In the genomic region with DNA sequence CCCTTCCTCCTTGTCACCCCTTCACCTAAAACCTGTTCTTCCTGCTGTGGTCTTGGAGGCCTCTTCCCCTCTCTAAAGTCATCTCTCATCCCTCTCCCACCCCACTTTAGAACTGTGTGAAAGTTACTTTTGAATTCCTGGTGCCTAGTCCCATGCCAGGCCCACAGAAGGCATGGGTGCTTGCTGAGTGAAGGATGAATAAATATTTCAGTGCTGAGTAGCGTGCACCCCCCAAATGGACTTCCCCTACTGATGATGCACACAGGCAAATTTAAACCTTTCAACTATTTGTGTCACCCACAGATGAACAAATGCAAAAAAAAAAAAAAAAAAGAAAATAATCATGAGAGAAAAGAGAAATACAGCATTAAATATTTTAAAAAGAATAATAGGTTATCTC, we compare ENCODE assay signal across 23 cellular contexts. TPM values are rescaled to one million over a fixed set of nuclear protein-coding genes. Genes with fewer than 3 reads are reported as not detected.
DNase-seq lines count a peak whose midpoint lies in the region; ATAC-seq, FAIRE-seq and TF ChIP-seq lines count a peak whose summit lies in the region.
"Had no signal": no experiment of that assay in that cellular context is flagged by ENCODE, and none has a peak within 500 bp of the region (broad histone marks: within the 10 kb centered on the region; RNA-seq: fewer than 3 reads in every experiment).

No MANE protein-coding gene starts in this region.

- TF ChIP-seq POLR2A in endothelial cell of umbilical vein (IDR thresholded peaks at IDR 0.05; ENCODE audit: low read depth, low read length), result no peak
- TF ChIP-seq POLR2A in erythroblast (IDR thresholded peaks at IDR 0.05; ENCODE audit: low read length), result no peak

- H3K9me3 ChIP-seq in mammary epithelial cell (replicated peaks; ENCODE audit: insufficient read depth, low read length) (no peaks in the 10 kb centered on the region), OCI-LY7 (ENCODE audit: low read length) (no peaks in the 10 kb centered on the region), endothelial cell of umbilical vein (replicated peaks; ENCODE audit: control insufficient read depth, insufficient read depth, low read length) (no peaks in the 10 kb centered on the region)
- H3K9me3 ChIP-seq: adrenal gland, Caco-2, pancreas, SJCRH30, stomach, thyroid gland had no signal

- BruUV-seq in mammary epithelial cell (replicated peaks; lab: Mats Ljungman, UMichigan) (no TSS peak), MCF 10A (replicated peaks; lab: Mats Ljungman, UMichigan) (no TSS peak), OCI-LY7 (replicated peaks; lab: Mats Ljungman, UMichigan) (no TSS peak), endothelial cell of umbilical vein (replicated peaks; lab: Mats Ljungman, UMichigan) (no TSS peak)

- no peaks in the 10 kb centered on the region for H3K36me3 ChIP-seq in mammary epithelial cell (ENCODE audit: insufficient read depth, low read length)
- H3K36me3 ChIP-seq in OCI-LY7 (ENCODE audit: insufficient read depth, low read length), result no peaks in the 10 kb centered on the region
- no peaks in the 10 kb centered on the region for H3K36me3 ChIP-seq in endothelial cell of umbilical vein (ENCODE audit: control insufficient read depth in 2 of 2, extremely low read depth in 1 of 2, insufficient read depth in 2 of 2, low read length in 2 of 2)
- H3K36me3 ChIP-seq: adrenal gland, brain microvascular endothelial cell, pancreas, SJCRH30, thyroid gland had no signal

- peaks cover 71% of the 10 kb centered on the region for H3K27me3 Mint-ChIP-seq in MCF 10A (ENCODE audit: insufficient read depth, unreplicated experiment)

- dilution Hi-C loops in mammary epithelial cell (cut with HindIII; ENCODE audit: low sequenced_read_pairs) (no loop called here), endothelial cell of umbilical vein (cut with MboI; ENCODE audit: extremely low pct_ligation_motif_present, low sequenced_read_pairs) (no loop called here)

- TF ChIP-seq CTCF in mammary epithelial cell (conservative IDR thresholded peaks at IDR 0.05 in 1 of 2, IDR thresholded peaks at IDR 0.05 in 1 of 2; ENCODE audit: extremely low read depth in 1 of 2, insufficient read depth in 1 of 2, low read depth in 1 of 2, low read length in 2 of 2) (no peak), MCF 10A (IDR thresholded peaks at IDR 0.05; ENCODE audit: unreplicated experiment) (no peak), OCI-LY7 (conservative IDR thresholded peaks at IDR 0.05; ENCODE audit: low read length) (no peak), endothelial cell of umbilical vein (IDR thresholded peaks at IDR 0.05; ENCODE audit: extremely low read depth in 1 of 2, insufficient read depth in 1 of 2, low read depth in 1 of 2, low read length in 2 of 2) (no peak)

- peaks cover 6% of the 10 kb centered on the region for H3K36me3 Mint-ChIP-seq in MCF 10A (ENCODE audit: insufficient read depth, unreplicated experiment)

- H3K27ac ChIP-seq in mammary epithelial cell (ENCODE audit: insufficient read depth, low read depth, low read length) (peak overlapping the region; percentile 39), OCI-LY7 (ENCODE audit: low read depth, low read length, poor library complexity, severe bottlenecking) (no peak overlapping the region), endothelial cell of umbilical vein (ENCODE audit: insufficient read depth, low read depth, low read length) (peak overlapping the region; percentile 10)
- H3K27ac ChIP-seq: adrenal gland, HL-60, pancreas, SJCRH30, skin epidermis, stomach, thyroid gland had no signal

- POLR2A ChIA-PET in MCF 10A (lab: Yijun Ruan, JAX), result interaction anchor here (0.8 to 2.2 kb wide), 7 partner anchors 10 to 176 kb away, joined by 3 to 10 read pairs (median 7); a partner anchor contains a TSS
- POLR2A ChIA-PET in OCI-LY7 (lab: Charles Lee), result interaction anchor here (0.6 kb wide), 1 partner anchor 96 kb away, joined by 3 read pairs; no protein-coding TSS in a partner anchor
- POLR2A ChIA-PET in endothelial cell of umbilical vein (lab: Charles Lee), result no interaction called here

- no peak overlapping the region for H3K4me3 Mint-ChIP-seq in MCF 10A (ENCODE audit: unreplicated experiment)

- H2AFZ ChIP-seq in mammary epithelial cell (ENCODE audit: low read depth, low read length), result peak overlapping the region; percentile 64
- peak overlapping the region; percentile 54; the same call in 1 of the 2 replicates for H2AFZ ChIP-seq in OCI-LY7 (ENCODE audit: low read length)
- H2AFZ ChIP-seq in endothelial cell of umbilical vein (ENCODE audit: low read depth, low read length), result peak overlapping the region; percentile 32

- H3K9me3 Mint-ChIP-seq in MCF 10A (ENCODE audit: unreplicated experiment), result no peaks in the 10 kb centered on the region

- peaks cover 24% of the 10 kb centered on the region for H3K4me1 ChIP-seq in mammary epithelial cell (ENCODE audit: insufficient read depth, low read length)
- H3K4me1 ChIP-seq in OCI-LY7 (ENCODE audit: insufficient read depth, low read length, poor library complexity, severe bottlenecking), result no peaks in the 10 kb centered on the region
- H3K4me1 ChIP-seq in endothelial cell of umbilical vein (ENCODE audit: control insufficient read depth, extremely low read depth, insufficient read depth, low read length), result peaks cover 19% of the 10 kb centered on the region
- H3K4me1 ChIP-seq: adrenal gland, Caco-2, pancreas, stomach, thyroid gland had no signal

- H3K27me3 ChIP-seq in mammary epithelial cell (ENCODE audit: insufficient read depth, low read length), result no peaks in the 10 kb centered on the region
- H3K27me3 ChIP-seq in endothelial cell of umbilical vein (ENCODE audit: control insufficient read depth in 2 of 2, insufficient read depth in 2 of 2, low read length in 2 of 2), result no peaks in the 10 kb centered on the region
- H3K27me3 ChIP-seq: brain microvascular endothelial cell, SJCRH30, stomach, thyroid gland had no signal

- CTCF ChIA-PET in mammary epithelial cell (lab: Charles Lee; ENCODE audit: low non-redundant PET) (interaction anchor here (0.8 kb wide), 1 partner anchor 166 kb away, joined by 5 read pairs; no protein-coding TSS in a partner anchor), MCF 10A (lab: Yijun Ruan, JAX) (interaction anchor here (0.5 to 2.3 kb wide), 7 partner anchors 12 to 266 kb away, joined by 3 to 30 read pairs (median 4); no protein-coding TSS in a partner anchor), OCI-LY7 (lab: Charles Lee; ENCODE audit: unreplicated experiment) (no interaction called here), endothelial cell of umbilical vein (lab: Charles Lee) (interaction anchor here (1.1 to 3.4 kb wide), 7 partner anchors 12 to 352 kb away, joined by 3 to 34 read pairs (median 9); a partner anchor contains a TSS)

- FAIRE-seq in endothelial cell of umbilical vein (lab: Jason Lieb, UNC), result no peak

- no peak overlapping the region for H3K27ac Mint-ChIP-seq in MCF 10A (ENCODE audit: low read depth, unreplicated experiment)

- WGBS in mammary epithelial cell (ENCODE audit: low coverage, missing lambda C conversion rate), result 55% methylated on average over 1 of the region's 1 CpG

- H3K4me3 ChIP-seq in mammary epithelial cell (replicated peaks in 1 of 3; ENCODE audit: insufficient read depth in 1 of 3, low read depth in 2 of 3, low read length in 3 of 3) (no peak overlapping the region), OCI-LY7 (ENCODE audit: low read depth, low read length, poor library complexity, severe bottlenecking) (no peak overlapping the region), endothelial cell of umbilical vein (replicated peaks in 1 of 3; ENCODE audit: insufficient read depth in 1 of 3, low read depth in 1 of 3, low read length in 3 of 3) (no peak overlapping the region)
- H3K4me3 ChIP-seq: adrenal gland, lung, pancreas, SJCRH30, skin epidermis, stomach, thyroid gland had no signal

- H3K9ac ChIP-seq in mammary epithelial cell (ENCODE audit: insufficient read depth, low read length) (peak overlapping the region; percentile 41), endothelial cell of umbilical vein (replicated peaks; ENCODE audit: extremely low read depth, insufficient read depth, low read length) (no peak overlapping the region)

- H3K79me2 ChIP-seq in mammary epithelial cell (ENCODE audit: insufficient read depth, low read length), result no peaks in the 10 kb centered on the region
- H3K79me2 ChIP-seq in OCI-LY7 (ENCODE audit: insufficient read depth, low read depth, low read length), result no peaks in the 10 kb centered on the region
- H3K79me2 ChIP-seq in endothelial cell of umbilical vein (ENCODE audit: control insufficient read depth, insufficient read depth, low read length), result no peaks in the 10 kb centered on the region

- in situ Hi-C loops in mammary epithelial cell (cut with MboI; ENCODE audit: low sequenced_read_pairs in 2 of 2), result no loop called here

- H3K4me2 ChIP-seq in mammary epithelial cell (ENCODE audit: insufficient read depth, low read depth, low read length) (peak overlapping the region; percentile 48), OCI-LY7 (ENCODE audit: low read length) (no peak overlapping the region), endothelial cell of umbilical vein (ENCODE audit: insufficient read depth, low read length) (no peak overlapping the region)

- H3K4me1 Mint-ChIP-seq in MCF 10A (ENCODE audit: insufficient read depth, unreplicated experiment), result peaks cover 15% of the 10 kb centered on the region

- no peaks in the 10 kb centered on the region for H3K9me1 ChIP-seq in endothelial cell of umbilical vein (replicated peaks; ENCODE audit: control insufficient read depth, extremely low read depth, insufficient read depth, low read length)

- H4K20me1 ChIP-seq in mammary epithelial cell (ENCODE audit: insufficient read depth, low read length) (no peaks in the 10 kb centered on the region), OCI-LY7 (ENCODE audit: insufficient read depth, low read length) (no peaks in the 10 kb centered on the region), endothelial cell of umbilical vein (replicated peaks; ENCODE audit: control insufficient read depth, extremely low read depth, insufficient read depth, low read length) (no peaks in the 10 kb centered on the region)

- ATAC-seq in GM21723 (IDR thresholded peaks at IDR 0.05; ENCODE audit: unreplicated experiment), result no peak

- intact Hi-C loops in mammary epithelial cell (cut with micrococcal nuclease), result loop anchor here (5.0 to 10.0 kb wide), 4 partner anchors 179 to 1177 kb away; no protein-coding TSS in a partner anchor
- intact Hi-C loops in MCF 10A (cut with micrococcal nuclease), result loop anchor here (5.0 to 10.0 kb wide), 3 partner anchors 179 to 1047 kb away; no protein-coding TSS in a partner anchor
- intact Hi-C loops in OCI-LY7 (cut with micrococcal nuclease; ENCODE audit: unreplicated experiment), result loop anchor here (10.0 kb wide), 1 partner anchor 297 kb away; a partner anchor contains a TSS
- intact Hi-C loops in endothelial cell of umbilical vein (cut with micrococcal nuclease), result loop anchor here (5.0 kb wide), 1 partner anchor 414 kb away; no protein-coding TSS in a partner anchor

- DNase-seq in mammary epithelial cell, result no peak
- no peak for DNase-seq in MCF 10A (ENCODE audit: unreplicated experiment)
- DNase-seq in OCI-LY7 (ENCODE audit: low spot score), result no peak
- peak; percentile 5 for DNase-seq in endothelial cell of umbilical vein (ENCODE audit: low read depth, low spot score)
- DNase-seq in erythroblast (lab: John Stamatoyannopoulos, UW), result no peak
- no peak for DNase-seq in NCI-H2029 (lab: John Stamatoyannopoulos, UW)
- DNase-seq in germinal center (ENCODE audit: low spot score), result no peak
- DNase-seq: NCI-H524 treated with DMSO at 0.1 percent for 48 hours, stomach had no signal

- H3K9me2 ChIP-seq in OCI-LY7 (ENCODE audit: insufficient read depth, low read length), result no peaks in the 10 kb centered on the region

RNA-seq across cellular contexts. Expression of a gene that starts 19.8 kb away (rescaled TPM):
- 10 to 100 TPM; 44.3 to 69.0 TPM for total RNA-seq in mammary epithelial cell
- polyA plus RNA-seq in mammary epithelial cell, result 64.5 TPM
- polyA minus RNA-seq in mammary epithelial cell, result 13.8 TPM
- 52.6 and 80.8 TPM in 2 replicates for total RNA-seq in MCF 10A (2022)
- total RNA-seq in OCI-LY7 (2014; rRNA removed; shearing (Covaris generic)), result 27.5 and 29.8 TPM in 2 replicates
- 42.7 and 43.9 TPM in 2 replicates for total RNA-seq in OCI-LY7 (2022)
- 71.9 and 82.7 TPM in 2 replicates for total RNA-seq in endothelial cell of umbilical vein
- 72.5 and 93.8 TPM in 2 replicates for polyA plus RNA-seq in endothelial cell of umbilical vein
- 81.0 and 90.0 TPM in 2 replicates for polyA plus RNA-seq in endothelial cell of umbilical vein (2011; cell fraction: cytosol; rRNA removed)
- 37.1 and 52.2 TPM in 2 replicates for polyA plus RNA-seq in endothelial cell of umbilical vein (2011; cell fraction: nucleus; rRNA removed)
- 100 and 155 TPM in 2 replicates for polyA plus RNA-seq in endothelial cell of umbilical vein (2012)
- 42.6 and 51.5 TPM in 2 replicates for polyA minus RNA-seq in endothelial cell of umbilical vein
- polyA minus RNA-seq in endothelial cell of umbilical vein (2011; cell fraction: cytosol; rRNA and poly(A)+ RNA removed), result 19.6 TPM
- polyA minus RNA-seq in endothelial cell of umbilical vein (2011; cell fraction: nucleus; rRNA and poly(A)+ RNA removed), result 12.2 and 17.6 TPM in 2 replicates

RNA-seq across cellular contexts. Expression of a gene that starts 20.0 kb away (rescaled TPM):
- total RNA-seq in mammary epithelial cell (10 to 100 TPM; 10.1 to 19.0 TPM), MCF 10A (2022) (7.3 and 11.7 TPM in 2 replicates), OCI-LY7 (2022) (9.9 and 11.6 TPM in 2 replicates), endothelial cell of umbilical vein (27.7 and 28.7 TPM in 2 replicates)
- polyA plus RNA-seq in mammary epithelial cell (10.6 TPM), endothelial cell of umbilical vein (10.9 and 13.2 TPM in 2 replicates)
- polyA minus RNA-seq in mammary epithelial cell (8.3 TPM), endothelial cell of umbilical vein (14.8 and 16.9 TPM in 2 replicates)
- total RNA-seq in OCI-LY7 (2014; rRNA removed; shearing (Covaris generic)), result 5.3 and 14.7 TPM in 2 replicates
- polyA plus RNA-seq in endothelial cell of umbilical vein (2011; cell fraction: cytosol; rRNA removed), result 18.5 and 22.5 TPM in 2 replicates
- polyA plus RNA-seq in endothelial cell of umbilical vein (2011; cell fraction: nucleus; rRNA removed), result 25.0 and 30.6 TPM in 2 replicates
- polyA plus RNA-seq in endothelial cell of umbilical vein (2012), result 23.1 and 42.0 TPM in 2 replicates
- 7.5 TPM for polyA minus RNA-seq in endothelial cell of umbilical vein (2011; cell fraction: cytosol; rRNA and poly(A)+ RNA removed)
- 13.4 and 24.6 TPM in 2 replicates for polyA minus RNA-seq in endothelial cell of umbilical vein (2011; cell fraction: nucleus; rRNA and poly(A)+ RNA removed)

RNA-seq across cellular contexts. Expression of a gene that starts 26.7 kb away (rescaled TPM):
- 1 to 10 TPM in 1 of 2 donors, under 1 TPM in 1; 0.83 to 3.5 TPM for total RNA-seq in mammary epithelial cell
- 1.6 TPM for polyA plus RNA-seq in mammary epithelial cell
- 0.62 TPM for polyA minus RNA-seq in mammary epithelial cell
- total RNA-seq in MCF 10A (2022), result 1.2 and 1.8 TPM in 2 replicates
- not detected in 2 replicates for total RNA-seq in OCI-LY7 (2014; rRNA removed; shearing (Covaris generic))
- not detected in 2 replicates for total RNA-seq in OCI-LY7 (2022)
- total RNA-seq in endothelial cell of umbilical vein, result 2.1 and 2.6 TPM in 2 replicates
- polyA plus RNA-seq in endothelial cell of umbilical vein, result 1.5 and 3.5 TPM in 2 replicates
- 2.1 and 2.8 TPM in 2 replicates for polyA plus RNA-seq in endothelial cell of umbilical vein (2011; cell fraction: cytosol; rRNA removed)
- 3.0 and 4.1 TPM in 2 replicates for polyA plus RNA-seq in endothelial cell of umbilical vein (2011; cell fraction: nucleus; rRNA removed)
- polyA plus RNA-seq in endothelial cell of umbilical vein (2012), result 2.3 and 4.1 TPM in 2 replicates
- 1.3 and 3.1 TPM in 2 replicates for polyA minus RNA-seq in endothelial cell of umbilical vein
- not detected for polyA minus RNA-seq in endothelial cell of umbilical vein (2011; cell fraction: cytosol; rRNA and poly(A)+ RNA removed)
- 0.91 and 1.3 TPM in 2 replicates for polyA minus RNA-seq in endothelial cell of umbilical vein (2011; cell fraction: nucleus; rRNA and poly(A)+ RNA removed)
- total RNA-seq: Caco-2, chondrocyte, LHCN-M2, RPMI7951 had no signal
- polyA plus RNA-seq: neural cell had no signal
